Comparison of ENCODE assay signal across 25 cellular contexts in the genomic region with DNA sequence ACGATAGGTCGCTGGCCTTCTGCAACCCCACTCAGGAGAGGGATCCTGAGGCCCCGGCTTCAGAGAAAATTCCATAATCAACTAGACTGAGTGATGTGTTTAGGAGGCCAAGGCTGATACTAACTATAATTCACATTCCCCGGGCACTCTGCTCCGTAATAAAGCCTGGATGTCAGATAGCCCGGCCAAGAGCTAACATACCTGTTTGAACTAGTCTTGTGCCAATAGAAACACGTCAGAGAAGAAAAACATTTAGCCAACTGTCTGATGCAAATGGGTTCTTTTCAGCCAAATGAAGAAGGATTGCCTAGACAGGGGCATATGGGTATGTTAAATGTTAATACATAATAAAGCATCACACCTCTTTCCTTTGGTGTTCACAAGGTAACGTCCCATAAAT.
"Had no signal": no experiment of that assay in that cellular context is flagged by ENCODE, and none has a peak within 500 bp of the region (broad histone marks: within the 10 kb centered on the region; RNA-seq: fewer than 3 reads in every experiment).

No MANE protein-coding gene starts in this region.

- H3K27ac Mint-ChIP-seq: IgD-negative memory B cell had no signal

- H3K27ac ChIP-seq: HL-60, KMS-11 had no signal

- DNase-seq: Kasumi-1, MM.1S, NCI-H1105, NCI-H1417, NCI-H1436 treated with DMSO at 0.1 percent for 48 hours, NCI-H1694, NCI-H187 treated with DMSO at 0.1 percent for 48 hours, NCI-H2081, NCI-H2107, NCI-H2171, NCI-H345, NCI-H446 treated with DMSO at 0.1 percent for 48 hours, NCI-H510A treated with DMSO at 0.1 percent for 48 hours, NCI-H69, NCI-H774, RPMI8226, SHP77, SK-N-SH, SW 1271 had no signal

- H3K9me3 ChIP-seq: SK-N-SH had no signal

- H3K4me3 Mint-ChIP-seq: IgD-negative memory B cell had no signal

- H3K4me1 Mint-ChIP-seq: IgD-negative memory B cell had no signal

- H3K4me3 ChIP-seq: K562 had no signal

- H3K4me2 ChIP-seq: KMS-11, SK-N-SH had no signal

- ATAC-seq: K562 had no signal

- H3K27me3 Mint-ChIP-seq: IgD-negative memory B cell had no signal

- FAIRE-seq: HTR-8/SVneo, K562, RCC 7860 had no signal

- H3K36me3 Mint-ChIP-seq: IgD-negative memory B cell had no signal
